Comparison of ENCODE assay signal across 17 cellular contexts in the genomic region with DNA sequence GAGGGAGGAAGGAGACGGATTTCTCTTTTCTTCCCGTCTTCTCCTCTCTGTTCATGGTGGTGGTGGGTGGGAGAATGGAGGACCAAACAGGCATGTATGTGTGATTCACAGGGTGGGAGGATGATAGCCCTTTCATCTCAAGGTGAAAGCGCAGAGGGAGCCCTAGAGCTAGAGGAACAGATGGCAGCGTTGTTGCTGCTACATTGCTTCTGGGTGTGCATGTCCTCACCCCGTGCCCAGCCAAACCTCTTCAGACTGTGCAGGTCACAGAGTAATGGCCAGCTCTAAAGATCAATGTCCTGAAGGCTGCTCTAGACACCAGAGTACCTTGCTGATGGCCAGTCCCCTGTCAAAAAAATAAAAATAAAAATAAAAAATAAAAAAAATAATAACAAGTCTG.
DNase-seq lines count a peak whose midpoint lies in the region; ATAC-seq and TF ChIP-seq lines count a peak whose summit lies in the region.
"Had no signal": no experiment of that assay in that cellular context is flagged by ENCODE, and none has a peak within 500 bp of the region (broad histone marks: within the 10 kb centered on the region; RNA-seq: fewer than 3 reads in every experiment).

No MANE protein-coding gene starts in this region.

- peak overlapping the region; percentile 58 to 71 for H3K27ac ChIP-seq in ascending aorta
- H3K27ac ChIP-seq in MM.1S (ENCODE audit: low read length): no peak overlapping the region
- no peak overlapping the region for H3K27ac ChIP-seq in foreskin keratinocyte
- H3K27ac ChIP-seq: adrenal gland, hepatocyte had no signal

- ATAC-seq in Right ventricle myocardium inferior (peak; percentile 79), omental fat pad (ENCODE audit: low FRiP score) (no peak), foreskin keratinocyte (no peak)
- ATAC-seq: natural killer cell had no signal

- H3K4me2 ChIP-seq in MM.1S (ENCODE audit: low read depth, low read length): no peak overlapping the region
- H3K4me2 ChIP-seq: hepatocyte had no signal

- H3K36me3 ChIP-seq in ascending aorta (no peaks in the 10 kb centered on the region), MM.1S (replicated peaks; ENCODE audit: insufficient read depth, low read length) (no peaks in the 10 kb centered on the region)
- H3K36me3 ChIP-seq: adrenal gland had no signal

- no peaks in the 10 kb centered on the region for H3F3A ChIP-seq in MM.1S (ENCODE audit: insufficient read depth, low read length)

- H3K9me3 ChIP-seq in ascending aorta (no peaks in the 10 kb centered on the region), MM.1S (replicated peaks; ENCODE audit: insufficient read depth, low read length) (no peaks in the 10 kb centered on the region)
- H3K9me3 ChIP-seq: adrenal gland had no signal

- no peak overlapping the region for H3K9ac ChIP-seq in MM.1S (ENCODE audit: low read length)

- H3K27me3 ChIP-seq in ascending aorta (no peaks in the 10 kb centered on the region), MM.1S (replicated peaks; ENCODE audit: insufficient read depth, low read length) (no peaks in the 10 kb centered on the region), foreskin keratinocyte (no peaks in the 10 kb centered on the region)
- H3K27me3 ChIP-seq: adrenal gland had no signal

- TF ChIP-seq CTCF in ascending aorta (IDR thresholded peaks at IDR 0.05): peak in 1 of 3 experiments; percentile 12
- TF ChIP-seq CTCF in omental fat pad (IDR thresholded peaks at IDR 0.05): no peak
- no peak for TF ChIP-seq CTCF in MM.1S (IDR thresholded peaks at IDR 0.05; ENCODE audit: low read length)
- TF ChIP-seq CTCF in foreskin keratinocyte (conservative IDR thresholded peaks at IDR 0.05): no peak

- no peaks in the 10 kb centered on the region for H3K9me2 ChIP-seq in MM.1S (replicated peaks; ENCODE audit: insufficient read depth, low read length)

- DNase-seq in Right ventricle myocardium inferior (ENCODE audit: missing footprints) (no peak), cardiac septum (ENCODE audit: low spot score) (no peak), ascending aorta (ENCODE audit: low spot score in 2 of 2) (no peak), iPS-NIHi7 (ENCODE audit: extremely low spot score) (peak; percentile 26), omental fat pad (ENCODE audit: low spot score) (no peak), MM.1S (no peak), foreskin keratinocyte (no peak)
- no peak for DNase-seq in activated CD4-positive, alpha-beta T cell treated with anti-CD3 and anti-CD28 coated beads for 4 hours
- DNase-seq: ACHN; activated CD4-positive, CD25-positive, alpha-beta regulatory T cell; adrenal gland; DMS53; kidney; natural killer cell; NCI-H1436 treated with DMSO at 0.1 percent for 48 hours; NCI-H510A treated with DMSO at 0.1 percent for 48 hours had no signal

- intact Hi-C loops in Right ventricle myocardium inferior (cut with DNase I): loop anchor here (5.0 kb wide), 1 partner anchor 41 kb away; no protein-coding TSS in a partner anchor
- intact Hi-C loops in cardiac septum (cut with DNase I): no loop called here
- intact Hi-C loops in ascending aorta (cut with DNase I): loop anchor here (5.0 kb wide), 1 partner anchor 66 kb away; no protein-coding TSS in a partner anchor

- H3K4me3 ChIP-seq in ascending aorta (peak overlapping the region; percentile 7 to 45), MM.1S (ENCODE audit: low read length) (no peak overlapping the region)
- H3K4me3 ChIP-seq: adrenal gland, hepatocyte had no signal

- no peaks in the 10 kb centered on the region for H3K79me2 ChIP-seq in MM.1S (ENCODE audit: low read length)
- H3K79me2 ChIP-seq: hepatocyte had no signal

- H2AFZ ChIP-seq in MM.1S (ENCODE audit: low read length): no peak overlapping the region
- H2AFZ ChIP-seq: hepatocyte had no signal

- peaks cover 0 to 26% of the 10 kb centered on the region in 2 donors for H3K4me1 ChIP-seq in ascending aorta
- no peaks in the 10 kb centered on the region for H3K4me1 ChIP-seq in MM.1S (ENCODE audit: low read length)
- H3K4me1 ChIP-seq in foreskin keratinocyte: no peaks in the 10 kb centered on the region
- H3K4me1 ChIP-seq: adrenal gland had no signal

- H4K20me1 ChIP-seq in MM.1S (ENCODE audit: insufficient read depth, low read length): no peaks in the 10 kb centered on the region

Comparison
In these comparisons a context has a peak if more than half of its experiments do, and no peak if none do; other contexts are left out.
1. H3K27ac ChIP-seq: peak in ascending aorta (2 of 2); none in MM.1S (single experiment) and foreskin keratinocyte (single experiment).